ENCODE assay signal across 22 cellular contexts in genomic region chr12:44750468-44750867, GRCh38.
"Had no signal": no experiment of that assay in that cellular context is flagged by ENCODE, and none has a peak within 500 bp of the region (broad histone marks: within the 10 kb centered on the region; RNA-seq: fewer than 3 reads in every experiment).

No MANE protein-coding gene starts in this region.

- DNase-seq: activated CD4-positive, alpha-beta T cell treated with anti-CD3 and anti-CD28 coated beads, Interleukin-2, amount 10 ng/mL, durations not matched to agents 7 days and 5 days; activated CD4-positive, CD25-positive, alpha-beta regulatory T cell; activated CD8-positive, alpha-beta memory T cell treated with anti-CD3 and anti-CD28 coated beads, Interleukin-2, amount 50 U/mL, for 4 hours; activated CD8-positive, alpha-beta T cell treated with anti-CD3 and anti-CD28 coated beads, Interleukin-2, amount 10 ng/mL, durations not matched to agents 7 days and 5 days; activated gamma-delta T cell treated with Interleukin-2 at 50 U/mL for 16 hours; activated T-cell treated with anti-CD3 and anti-CD28 coated beads, Interleukin-2, amount 50 U/mL, for 4 hours; anterior cingulate cortex; dermis blood vessel endothelial cell; effector memory CD4-positive, alpha-beta T cell; esophagus squamous epithelium; heart right ventricle; ovary; right lobe of liver; small intestine; stimulated activated CD4-positive, alpha-beta T cell treated with anti-CD3 and anti-CD28 coated beads, Interleukin-15, amount 100 ng/mL, for 24 hours; stimulated activated CD4-positive, alpha-beta T cell treated with anti-CD3 and anti-CD28 coated beads, Interleukin-2, amount 100 ng/mL, for 48 hours; stimulated activated naive CD8-positive, alpha-beta T cell treated with anti-CD3 and anti-CD28 coated beads, Interleukin-15, amount 100 ng/mL, for 72 hours; T-helper 1 cell; T-helper 9 cell had no signal

- H3K9me3 Mint-ChIP-seq: activated CD4-positive, alpha-beta T cell treated with anti-CD3 and anti-CD28 coated beads, Interleukin-2, amount 10 ng/mL, durations not matched to agents 7 days and 5 days; memory B cell had no signal

- ATAC-seq: activated CD8-positive, alpha-beta T cell treated with anti-CD3 and anti-CD28 coated beads, Interleukin-2, amount 10 ng/mL, durations not matched to agents 7 days and 5 days; activated T-cell treated with anti-CD3 and anti-CD28 coated beads, Interleukin-2, amount 50 U/mL, for 4 hours; heart right ventricle; right lobe of liver; stimulated activated naive CD8-positive, alpha-beta T cell treated with anti-CD3 and anti-CD28 coated beads, Interleukin-15, amount 100 ng/mL, for 72 hours had no signal

- H3K4me3 Mint-ChIP-seq: activated CD4-positive, alpha-beta T cell treated with anti-CD3 and anti-CD28 coated beads, Interleukin-2, amount 10 ng/mL, durations not matched to agents 7 days and 5 days; activated CD8-positive, alpha-beta T cell treated with anti-CD3 and anti-CD28 coated beads, Interleukin-2, amount 10 ng/mL, durations not matched to agents 7 days and 5 days; activated T-cell treated with anti-CD3 and anti-CD28 coated beads, Interleukin-2, amount 50 U/mL, for 4 hours; memory B cell; stimulated activated naive CD8-positive, alpha-beta T cell treated with anti-CD3 and anti-CD28 coated beads, Interleukin-15, amount 100 ng/mL, for 72 hours had no signal

- H3K36me3 Mint-ChIP-seq: memory B cell had no signal

- H3K27me3 Mint-ChIP-seq: activated CD4-positive, alpha-beta T cell treated with anti-CD3 and anti-CD28 coated beads, Interleukin-2, amount 10 ng/mL, durations not matched to agents 7 days and 5 days; stimulated activated naive CD8-positive, alpha-beta T cell treated with anti-CD3 and anti-CD28 coated beads, Interleukin-15, amount 100 ng/mL, for 72 hours had no signal

- H3K4me3 ChIP-seq: breast epithelium, esophagus squamous epithelium, heart right ventricle, ovary, right lobe of liver, vagina had no signal

- H3K27ac Mint-ChIP-seq: activated CD4-positive, alpha-beta T cell treated with anti-CD3 and anti-CD28 coated beads, Interleukin-2, amount 10 ng/mL, durations not matched to agents 7 days and 5 days; activated CD8-positive, alpha-beta T cell treated with anti-CD3 and anti-CD28 coated beads, Interleukin-2, amount 10 ng/mL, durations not matched to agents 7 days and 5 days; memory B cell; stimulated activated naive CD8-positive, alpha-beta T cell treated with anti-CD3 and anti-CD28 coated beads, Interleukin-15, amount 100 ng/mL, for 72 hours had no signal

- H3K4me1 Mint-ChIP-seq: activated CD4-positive, alpha-beta T cell treated with anti-CD3 and anti-CD28 coated beads, Interleukin-2, amount 10 ng/mL, durations not matched to agents 7 days and 5 days; memory B cell had no signal
